Comparison of ENCODE assay signal across 8 cellular contexts in the genomic region with DNA sequence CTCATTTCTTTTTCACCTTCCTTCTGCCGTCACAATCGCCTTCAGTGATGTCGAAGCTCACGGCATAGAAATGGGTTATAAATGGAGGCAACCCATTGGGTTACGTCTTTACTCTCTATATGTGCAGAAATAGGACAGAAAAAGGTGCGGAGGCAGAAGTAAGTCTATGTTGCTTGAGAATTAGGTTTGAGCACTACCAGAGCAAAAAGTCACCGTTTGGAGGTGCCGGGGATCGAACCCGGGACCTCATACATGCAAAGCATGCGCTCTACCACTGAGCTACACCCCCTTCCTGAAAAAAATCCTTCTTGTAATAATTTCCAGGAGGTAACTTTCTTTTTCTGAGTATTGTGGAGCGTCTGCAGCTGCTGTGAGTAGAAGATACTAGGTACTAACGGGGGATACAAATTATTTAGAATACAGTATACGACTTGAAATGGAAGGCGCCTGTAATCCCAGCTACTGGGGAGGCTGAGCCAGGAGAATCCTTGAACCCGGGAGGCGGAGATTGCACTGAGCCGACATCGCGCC.
A peak's percentile ranks its signal among the peaks of the same experiment; 100 is the strongest.
DNase-seq lines count a peak whose midpoint lies in the region; ATAC-seq and TF ChIP-seq lines count a peak whose summit lies in the region.

No MANE protein-coding gene starts in this region.

- peaks cover 8% of the 10 kb centered on the region for H3K36me3 Mint-ChIP-seq in activated CD8-positive, alpha-beta memory T cell treated with anti-CD3 and anti-CD28 coated beads, Interleukin-2, amount 10 ng/mL, durations not matched to agents 7 days and 5 days

- ATAC-seq in activated CD8-positive, alpha-beta memory T cell treated with anti-CD3 and anti-CD28 coated beads, Interleukin-2, amount 10 ng/mL, durations not matched to agents 7 days and 5 days, result peak; percentile 27
- ATAC-seq in GM21367 (IDR thresholded peaks at IDR 0.05; ENCODE audit: unreplicated experiment) (no peak), left lobe of liver (no peak)

- peak; percentile 3 for DNase-seq in NK-92 treated with Interleukin-12 subunit alpha and Interleukin-12 subunit beta, amount 100 ng/mL, for 24 hours (lab: John Stamatoyannopoulos, UW)
- DNase-seq in NK-92 (lab: John Stamatoyannopoulos, UW; ENCODE audit: unreplicated experiment), result no peak
- DNase-seq in NCI-H1105 treated with DMSO at 0.1 percent for 48 hours (lab: John Stamatoyannopoulos, UW), result peak; percentile 82
- DNase-seq in activated CD8-positive, alpha-beta memory T cell treated with anti-CD3 and anti-CD28 coated beads, Interleukin-2, amount 10 ng/mL, durations not matched to agents 7 days and 5 days, result no peak
- peak; percentile 75 for DNase-seq in islet precursor cell
- DNase-seq in ascending aorta (ENCODE audit: low spot score in 2 of 2), result no peak
- DNase-seq in left lobe of liver (ENCODE audit: low spot score), result no peak

- peaks cover 84% of the 10 kb centered on the region for H3K27me3 Mint-ChIP-seq in activated CD8-positive, alpha-beta memory T cell treated with anti-CD3 and anti-CD28 coated beads, Interleukin-2, amount 10 ng/mL, durations not matched to agents 7 days and 5 days

- H3K27ac ChIP-seq in ascending aorta, result no peak overlapping the region

- no peaks in the 10 kb centered on the region for H3K4me1 ChIP-seq in ascending aorta

- no peak for TF ChIP-seq CTCF in ascending aorta (IDR thresholded peaks at IDR 0.05)

- H3K27me3 ChIP-seq in ascending aorta, result peaks cover 3% of the 10 kb centered on the region

- H3K4me3 Mint-ChIP-seq in activated CD8-positive, alpha-beta memory T cell treated with anti-CD3 and anti-CD28 coated beads, Interleukin-2, amount 10 ng/mL, durations not matched to agents 7 days and 5 days, result peak overlapping the region; percentile 57

- no peaks in the 10 kb centered on the region for H3K9me3 Mint-ChIP-seq in activated CD8-positive, alpha-beta memory T cell treated with anti-CD3 and anti-CD28 coated beads, Interleukin-2, amount 10 ng/mL, durations not matched to agents 7 days and 5 days (ENCODE audit: low read depth)

- no peak overlapping the region for H3K4me3 ChIP-seq in ascending aorta

- H3K27ac Mint-ChIP-seq in activated CD8-positive, alpha-beta memory T cell treated with anti-CD3 and anti-CD28 coated beads, Interleukin-2, amount 10 ng/mL, durations not matched to agents 7 days and 5 days, result peak overlapping the region; percentile 29

- H3K4me1 Mint-ChIP-seq in activated CD8-positive, alpha-beta memory T cell treated with anti-CD3 and anti-CD28 coated beads, Interleukin-2, amount 10 ng/mL, durations not matched to agents 7 days and 5 days, result peaks cover 15% of the 10 kb centered on the region

- H3K36me3 ChIP-seq in ascending aorta, result no peaks in the 10 kb centered on the region

- H3K9me3 ChIP-seq in ascending aorta, result peaks cover 0 to 5% of the 10 kb centered on the region in 2 donors

- intact Hi-C loops in ascending aorta (cut with DNase I), result no loop called here

- CTCF ChIA-PET in activated CD8-positive, alpha-beta memory T cell treated with anti-CD3 and anti-CD28 coated beads, Interleukin-2, amount 10 ng/mL, durations not matched to agents 7 days and 5 days (lab: Charles Lee), result no interaction called here

Comparison
In these comparisons a context has a peak if more than half of its experiments do, and no peak if none do; other contexts are left out.
1. DNase-seq: peak in NK-92 treated with Interleukin-12 subunit alpha and Interleukin-12 subunit beta, amount 100 ng/mL, for 24 hours (single experiment), NCI-H1105 treated with DMSO at 0.1 percent for 48 hours (single experiment) and islet precursor cell (single experiment); none in NK-92 (single experiment), activated CD8-positive, alpha-beta memory T cell treated with anti-CD3 and anti-CD28 coated beads, Interleukin-2, amount 10 ng/mL, durations not matched to agents 7 days and 5 days (single experiment), ascending aorta (0 of 2) and left lobe of liver (single experiment).